In the genomic region with DNA sequence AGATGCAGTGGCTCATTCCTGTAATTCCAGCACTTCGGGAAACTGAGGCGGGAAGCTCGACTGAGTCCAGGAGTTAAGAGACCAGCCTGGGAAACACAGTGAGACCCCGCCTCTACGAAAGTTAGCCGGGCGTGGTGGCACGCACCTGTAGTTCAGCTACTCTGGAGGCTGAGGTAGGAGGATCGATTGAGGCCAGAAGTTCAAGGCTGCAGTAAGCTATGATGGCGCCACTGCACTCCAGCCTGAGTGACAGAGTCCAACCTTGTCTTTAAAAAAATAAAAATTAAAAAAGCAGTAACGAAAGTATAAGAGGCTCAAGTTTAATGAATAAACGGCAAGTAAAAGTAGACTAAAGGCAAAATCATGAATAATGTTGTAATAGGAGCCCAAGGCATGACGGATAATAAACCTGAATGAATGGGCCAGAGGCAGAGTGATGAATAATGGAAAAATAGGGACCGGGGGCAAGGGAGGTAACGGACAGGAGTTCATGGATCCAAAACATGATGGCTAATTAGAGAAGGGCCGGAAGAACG, we compare ENCODE assay signal across 1 cellular context.
TF ChIP-seq lines count a peak whose summit lies in the region.

No MANE protein-coding gene starts in this region.

TF ChIP-seq in HepG2, 621 proteins besides CTCF, POLR2A, EP300 and RAD21 (continued from another document and continues in another):
- TF ChIP-seq, protein P1, sequence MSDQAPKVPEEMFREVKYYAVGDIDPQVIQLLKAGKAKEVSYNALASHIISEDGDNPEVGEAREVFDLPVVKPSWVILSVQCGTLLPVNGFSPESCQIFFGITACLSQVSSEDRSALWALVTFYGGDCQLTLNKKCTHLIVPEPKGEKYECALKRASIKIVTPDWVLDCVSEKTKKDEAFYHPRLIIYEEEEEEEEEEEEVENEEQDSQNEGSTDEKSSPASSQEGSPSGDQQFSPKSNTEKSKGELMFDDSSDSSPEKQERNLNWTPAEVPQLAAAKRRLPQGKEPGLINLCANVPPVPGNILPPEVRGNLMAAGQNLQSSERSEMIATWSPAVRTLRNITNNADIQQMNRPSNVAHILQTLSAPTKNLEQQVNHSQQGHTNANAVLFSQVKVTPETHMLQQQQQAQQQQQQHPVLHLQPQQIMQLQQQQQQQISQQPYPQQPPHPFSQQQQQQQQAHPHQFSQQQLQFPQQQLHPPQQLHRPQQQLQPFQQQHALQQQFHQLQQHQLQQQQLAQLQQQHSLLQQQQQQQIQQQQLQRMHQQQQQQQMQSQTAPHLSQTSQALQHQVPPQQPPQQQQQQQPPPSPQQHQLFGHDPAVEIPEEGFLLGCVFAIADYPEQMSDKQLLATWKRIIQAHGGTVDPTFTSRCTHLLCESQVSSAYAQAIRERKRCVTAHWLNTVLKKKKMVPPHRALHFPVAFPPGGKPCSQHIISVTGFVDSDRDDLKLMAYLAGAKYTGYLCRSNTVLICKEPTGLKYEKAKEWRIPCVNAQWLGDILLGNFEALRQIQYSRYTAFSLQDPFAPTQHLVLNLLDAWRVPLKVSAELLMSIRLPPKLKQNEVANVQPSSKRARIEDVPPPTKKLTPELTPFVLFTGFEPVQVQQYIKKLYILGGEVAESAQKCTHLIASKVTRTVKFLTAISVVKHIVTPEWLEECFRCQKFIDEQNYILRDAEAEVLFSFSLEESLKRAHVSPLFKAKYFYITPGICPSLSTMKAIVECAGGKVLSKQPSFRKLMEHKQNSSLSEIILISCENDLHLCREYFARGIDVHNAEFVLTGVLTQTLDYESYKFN (CRISPR knock-in tag; conservative IDR thresholded peaks at IDR 0.05) = peak; percentile 51; the same call in 1 of the 2 replicates
- TF ChIP-seq ZSCAN30 (CRISPR knock-in tag; IDR thresholded peaks at IDR 0.05) (peak; percentile 64; the same call in 1 of the 2 replicates), DNMT1 (CRISPR knock-in tag; IDR thresholded peaks at IDR 0.05) (no peak), MEIS2 (CRISPR knock-in tag; IDR thresholded peaks at IDR 0.05) (no peak), JUND (CRISPR knock-in tag; IDR thresholded peaks at IDR 0.05) (0 out of 2 replicates have a peak, but pooled peaks have one; percentile 11), TAF15 (IDR thresholded peaks at IDR 0.05; ENCODE audit: low read depth, low read length, poor library complexity, severe bottlenecking) (no peak), ZNF724P (CRISPR knock-in tag; IDR thresholded peaks at IDR 0.05; ENCODE audit: borderline replicate concordance) (no peak), GTF3A (CRISPR knock-in tag; conservative IDR thresholded peaks at IDR 0.05) (no peak), NR2F1 (CRISPR knock-in tag; IDR thresholded peaks at IDR 0.05) (peak in 1 of 2 experiments; percentile 58; a peak in 1 of 4 replicates), MAFK (conservative IDR thresholded peaks at IDR 0.05 in 1 of 2, IDR thresholded peaks at IDR 0.05 in 1 of 2; ENCODE audit: low read length in 2 of 2) (no peak)
- TF ChIP-seq, protein P2, sequence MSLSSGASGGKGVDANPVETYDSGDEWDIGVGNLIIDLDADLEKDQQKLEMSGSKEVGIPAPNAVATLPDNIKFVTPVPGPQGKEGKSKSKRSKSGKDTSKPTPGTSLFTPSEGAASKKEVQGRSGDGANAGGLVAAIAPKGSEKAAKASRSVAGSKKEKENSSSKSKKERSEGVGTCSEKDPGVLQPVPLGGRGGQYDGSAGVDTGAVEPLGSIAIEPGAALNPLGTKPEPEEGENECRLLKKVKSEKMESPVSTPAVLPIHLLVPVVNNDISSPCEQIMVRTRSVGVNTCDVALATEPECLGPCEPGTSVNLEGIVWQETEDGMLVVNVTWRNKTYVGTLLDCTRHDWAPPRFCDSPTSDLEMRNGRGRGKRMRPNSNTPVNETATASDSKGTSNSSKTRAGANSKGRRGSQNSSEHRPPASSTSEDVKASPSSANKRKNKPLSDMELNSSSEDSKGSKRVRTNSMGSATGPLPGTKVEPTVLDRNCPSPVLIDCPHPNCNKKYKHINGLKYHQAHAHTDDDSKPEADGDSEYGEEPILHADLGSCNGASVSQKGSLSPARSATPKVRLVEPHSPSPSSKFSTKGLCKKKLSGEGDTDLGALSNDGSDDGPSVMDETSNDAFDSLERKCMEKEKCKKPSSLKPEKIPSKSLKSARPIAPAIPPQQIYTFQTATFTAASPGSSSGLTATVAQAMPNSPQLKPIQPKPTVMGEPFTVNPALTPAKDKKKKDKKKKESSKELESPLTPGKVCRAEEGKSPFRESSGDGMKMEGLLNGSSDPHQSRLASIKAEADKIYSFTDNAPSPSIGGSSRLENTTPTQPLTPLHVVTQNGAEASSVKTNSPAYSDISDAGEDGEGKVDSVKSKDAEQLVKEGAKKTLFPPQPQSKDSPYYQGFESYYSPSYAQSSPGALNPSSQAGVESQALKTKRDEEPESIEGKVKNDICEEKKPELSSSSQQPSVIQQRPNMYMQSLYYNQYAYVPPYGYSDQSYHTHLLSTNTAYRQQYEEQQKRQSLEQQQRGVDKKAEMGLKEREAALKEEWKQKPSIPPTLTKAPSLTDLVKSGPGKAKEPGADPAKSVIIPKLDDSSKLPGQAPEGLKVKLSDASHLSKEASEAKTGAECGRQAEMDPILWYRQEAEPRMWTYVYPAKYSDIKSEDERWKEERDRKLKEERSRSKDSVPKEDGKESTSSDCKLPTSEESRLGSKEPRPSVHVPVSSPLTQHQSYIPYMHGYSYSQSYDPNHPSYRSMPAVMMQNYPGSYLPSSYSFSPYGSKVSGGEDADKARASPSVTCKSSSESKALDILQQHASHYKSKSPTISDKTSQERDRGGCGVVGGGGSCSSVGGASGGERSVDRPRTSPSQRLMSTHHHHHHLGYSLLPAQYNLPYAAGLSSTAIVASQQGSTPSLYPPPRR (CRISPR knock-in tag; IDR thresholded peaks at IDR 0.05; ENCODE audit: borderline replicate concordance) = no peak
- TF ChIP-seq, protein P3, sequence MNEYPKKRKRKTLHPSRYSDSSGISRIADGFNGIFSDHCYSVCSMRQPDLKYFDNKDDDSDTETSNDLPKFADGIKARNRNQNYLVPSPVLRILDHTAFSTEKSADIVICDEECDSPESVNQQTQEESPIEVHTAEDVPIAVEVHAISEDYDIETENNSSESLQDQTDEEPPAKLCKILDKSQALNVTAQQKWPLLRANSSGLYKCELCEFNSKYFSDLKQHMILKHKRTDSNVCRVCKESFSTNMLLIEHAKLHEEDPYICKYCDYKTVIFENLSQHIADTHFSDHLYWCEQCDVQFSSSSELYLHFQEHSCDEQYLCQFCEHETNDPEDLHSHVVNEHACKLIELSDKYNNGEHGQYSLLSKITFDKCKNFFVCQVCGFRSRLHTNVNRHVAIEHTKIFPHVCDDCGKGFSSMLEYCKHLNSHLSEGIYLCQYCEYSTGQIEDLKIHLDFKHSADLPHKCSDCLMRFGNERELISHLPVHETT (CRISPR knock-in tag; conservative IDR thresholded peaks at IDR 0.05) = no peak
- TF ChIP-seq, protein P4, sequence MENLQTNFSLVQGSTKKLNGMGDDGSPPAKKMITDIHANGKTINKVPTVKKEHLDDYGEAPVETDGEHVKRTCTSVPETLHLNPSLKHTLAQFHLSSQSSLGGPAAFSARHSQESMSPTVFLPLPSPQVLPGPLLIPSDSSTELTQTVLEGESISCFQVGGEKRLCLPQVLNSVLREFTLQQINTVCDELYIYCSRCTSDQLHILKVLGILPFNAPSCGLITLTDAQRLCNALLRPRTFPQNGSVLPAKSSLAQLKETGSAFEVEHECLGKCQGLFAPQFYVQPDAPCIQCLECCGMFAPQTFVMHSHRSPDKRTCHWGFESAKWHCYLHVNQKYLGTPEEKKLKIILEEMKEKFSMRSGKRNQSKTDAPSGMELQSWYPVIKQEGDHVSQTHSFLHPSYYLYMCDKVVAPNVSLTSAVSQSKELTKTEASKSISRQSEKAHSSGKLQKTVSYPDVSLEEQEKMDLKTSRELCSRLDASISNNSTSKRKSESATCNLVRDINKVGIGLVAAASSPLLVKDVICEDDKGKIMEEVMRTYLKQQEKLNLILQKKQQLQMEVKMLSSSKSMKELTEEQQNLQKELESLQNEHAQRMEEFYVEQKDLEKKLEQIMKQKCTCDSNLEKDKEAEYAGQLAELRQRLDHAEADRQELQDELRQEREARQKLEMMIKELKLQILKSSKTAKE (CRISPR knock-in tag; IDR thresholded peaks at IDR 0.05; ENCODE audit: borderline replicate concordance) = no peak
- TF ChIP-seq, protein P5, sequence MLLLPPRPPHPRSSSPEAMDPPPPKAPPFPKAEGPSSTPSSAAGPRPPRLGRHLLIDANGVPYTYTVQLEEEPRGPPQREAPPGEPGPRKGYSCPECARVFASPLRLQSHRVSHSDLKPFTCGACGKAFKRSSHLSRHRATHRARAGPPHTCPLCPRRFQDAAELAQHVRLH (CRISPR knock-in tag; IDR thresholded peaks at IDR 0.05; ENCODE audit: borderline replicate concordance, low read depth) = no peak
- TF ChIP-seq, protein P6, sequence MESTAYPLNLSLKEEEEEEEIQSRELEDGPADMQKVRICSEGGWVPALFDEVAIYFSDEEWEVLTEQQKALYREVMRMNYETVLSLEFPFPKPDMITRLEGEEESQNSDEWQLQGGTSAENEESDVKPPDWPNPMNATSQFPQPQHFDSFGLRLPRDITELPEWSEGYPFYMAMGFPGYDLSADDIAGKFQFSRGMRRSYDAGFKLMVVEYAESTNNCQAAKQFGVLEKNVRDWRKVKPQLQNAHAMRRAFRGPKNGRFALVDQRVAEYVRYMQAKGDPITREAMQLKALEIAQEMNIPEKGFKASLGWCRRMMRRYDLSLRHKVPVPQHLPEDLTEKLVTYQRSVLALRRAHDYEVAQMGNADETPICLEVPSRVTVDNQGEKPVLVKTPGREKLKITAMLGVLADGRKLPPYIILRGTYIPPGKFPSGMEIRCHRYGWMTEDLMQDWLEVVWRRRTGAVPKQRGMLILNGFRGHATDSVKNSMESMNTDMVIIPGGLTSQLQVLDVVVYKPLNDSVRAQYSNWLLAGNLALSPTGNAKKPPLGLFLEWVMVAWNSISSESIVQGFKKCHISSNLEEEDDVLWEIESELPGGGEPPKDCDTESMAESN (CRISPR knock-in tag; conservative IDR thresholded peaks at IDR 0.05) = no peak
- TF ChIP-seq, protein P7, sequence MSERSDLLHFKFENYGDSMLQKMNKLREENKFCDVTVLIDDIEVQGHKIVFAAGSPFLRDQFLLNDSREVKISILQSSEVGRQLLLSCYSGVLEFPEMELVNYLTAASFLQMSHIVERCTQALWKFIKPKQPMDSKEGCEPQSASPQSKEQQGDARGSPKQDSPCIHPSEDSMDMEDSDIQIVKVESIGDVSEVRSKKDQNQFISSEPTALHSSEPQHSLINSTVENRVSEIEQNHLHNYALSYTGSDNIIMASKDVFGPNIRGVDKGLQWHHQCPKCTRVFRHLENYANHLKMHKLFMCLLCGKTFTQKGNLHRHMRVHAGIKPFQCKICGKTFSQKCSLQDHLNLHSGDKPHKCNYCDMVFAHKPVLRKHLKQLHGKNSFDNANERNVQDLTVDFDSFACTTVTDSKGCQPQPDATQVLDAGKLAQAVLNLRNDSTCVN (CRISPR knock-in tag; IDR thresholded peaks at IDR 0.05; ENCODE audit: borderline replicate concordance) = no peak
- TF ChIP-seq, protein P8, sequence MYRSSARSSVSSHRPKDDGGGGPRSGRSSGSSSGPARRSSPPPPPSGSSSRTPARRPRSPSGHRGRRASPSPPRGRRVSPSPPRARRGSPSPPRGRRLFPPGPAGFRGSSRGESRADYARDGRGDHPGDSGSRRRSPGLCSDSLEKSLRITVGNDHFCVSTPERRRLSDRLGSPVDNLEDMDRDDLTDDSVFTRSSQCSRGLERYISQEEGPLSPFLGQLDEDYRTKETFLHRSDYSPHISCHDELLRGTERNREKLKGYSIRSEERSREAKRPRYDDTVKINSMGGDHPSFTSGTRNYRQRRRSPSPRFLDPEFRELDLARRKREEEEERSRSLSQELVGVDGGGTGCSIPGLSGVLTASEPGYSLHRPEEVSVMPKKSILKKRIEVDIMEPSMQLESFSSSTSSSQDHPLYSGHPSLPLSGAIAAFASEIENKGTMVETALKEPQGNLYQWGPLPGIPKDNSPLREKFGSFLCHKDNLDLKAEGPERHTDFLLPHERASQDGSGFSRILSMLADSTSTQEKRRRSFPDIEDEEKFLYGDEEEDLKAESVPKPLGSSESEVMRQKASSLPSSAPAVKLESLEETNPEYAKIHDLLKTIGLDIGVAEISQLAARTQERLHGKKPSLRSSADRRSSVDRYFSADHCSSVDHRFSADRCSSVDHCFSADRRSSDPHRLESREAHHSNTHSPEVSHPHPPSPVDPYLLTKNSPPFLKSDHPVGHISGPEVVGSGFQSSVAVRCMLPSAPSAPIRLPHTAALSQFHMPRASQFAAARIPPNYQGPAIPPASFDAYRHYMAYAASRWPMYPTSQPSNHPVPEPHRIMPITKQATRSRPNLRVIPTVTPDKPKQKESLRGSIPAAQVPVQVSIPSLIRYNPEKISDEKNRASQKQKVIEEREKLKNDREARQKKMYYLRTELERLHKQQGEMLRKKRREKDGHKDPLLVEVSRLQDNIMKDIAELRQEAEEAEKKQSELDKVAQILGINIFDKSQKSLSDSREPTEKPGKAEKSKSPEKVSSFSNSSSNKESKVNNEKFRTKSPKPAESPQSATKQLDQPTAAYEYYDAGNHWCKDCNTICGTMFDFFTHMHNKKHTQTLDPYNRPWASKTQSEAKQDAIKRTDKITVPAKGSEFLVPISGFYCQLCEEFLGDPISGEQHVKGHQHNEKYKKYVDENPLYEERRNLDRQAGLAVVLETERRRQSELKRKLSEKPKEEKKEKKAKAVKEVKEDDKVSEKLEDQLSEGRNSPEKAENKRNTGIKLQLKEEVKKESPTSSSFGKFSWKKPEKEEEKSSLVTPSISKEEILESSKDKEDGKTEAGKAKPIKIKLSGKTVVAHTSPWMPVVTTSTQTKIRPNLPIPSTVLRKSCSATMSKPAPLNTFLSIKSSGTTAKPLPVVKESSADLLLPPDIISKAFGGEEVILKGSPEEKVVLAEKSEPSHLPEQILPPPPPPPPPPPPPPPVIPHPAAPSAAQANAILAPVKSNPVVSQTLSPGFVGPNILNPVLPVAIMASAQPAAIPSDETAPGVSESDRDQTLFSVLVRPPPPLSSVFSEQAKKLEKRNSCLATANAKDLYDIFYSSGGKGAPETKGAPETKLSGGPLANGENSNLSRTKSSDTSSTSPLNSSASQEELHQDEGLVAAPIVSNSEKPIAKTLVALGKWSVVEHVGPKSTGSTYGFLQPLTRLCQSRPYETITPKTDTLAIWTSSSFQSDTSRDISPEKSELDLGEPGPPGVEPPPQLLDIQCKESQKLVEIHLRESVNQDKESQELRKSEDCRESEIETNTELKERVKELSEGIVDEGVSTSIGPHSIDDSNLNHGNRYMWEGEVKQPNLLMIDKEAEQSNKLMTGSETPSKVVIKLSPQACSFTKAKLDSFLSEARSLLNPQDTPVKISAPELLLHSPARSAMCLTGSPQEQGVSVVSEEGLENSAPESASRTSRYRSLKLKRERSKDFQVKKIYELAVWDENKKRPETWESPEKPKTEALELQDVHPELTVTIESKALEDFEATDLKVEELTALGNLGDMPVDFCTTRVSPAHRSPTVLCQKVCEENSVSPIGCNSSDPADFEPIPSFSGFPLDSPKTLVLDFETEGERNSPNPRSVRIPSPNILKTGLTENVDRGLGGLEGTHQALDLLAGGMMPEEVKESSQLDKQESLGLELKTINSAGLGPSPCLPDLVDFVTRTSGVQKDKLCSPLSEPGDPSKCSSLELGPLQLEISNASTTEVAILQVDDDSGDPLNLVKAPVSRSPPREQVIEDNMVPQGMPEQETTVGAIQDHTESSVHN (CRISPR knock-in tag; IDR thresholded peaks at IDR 0.05) = no peak
- TF ChIP-seq, protein P9, sequence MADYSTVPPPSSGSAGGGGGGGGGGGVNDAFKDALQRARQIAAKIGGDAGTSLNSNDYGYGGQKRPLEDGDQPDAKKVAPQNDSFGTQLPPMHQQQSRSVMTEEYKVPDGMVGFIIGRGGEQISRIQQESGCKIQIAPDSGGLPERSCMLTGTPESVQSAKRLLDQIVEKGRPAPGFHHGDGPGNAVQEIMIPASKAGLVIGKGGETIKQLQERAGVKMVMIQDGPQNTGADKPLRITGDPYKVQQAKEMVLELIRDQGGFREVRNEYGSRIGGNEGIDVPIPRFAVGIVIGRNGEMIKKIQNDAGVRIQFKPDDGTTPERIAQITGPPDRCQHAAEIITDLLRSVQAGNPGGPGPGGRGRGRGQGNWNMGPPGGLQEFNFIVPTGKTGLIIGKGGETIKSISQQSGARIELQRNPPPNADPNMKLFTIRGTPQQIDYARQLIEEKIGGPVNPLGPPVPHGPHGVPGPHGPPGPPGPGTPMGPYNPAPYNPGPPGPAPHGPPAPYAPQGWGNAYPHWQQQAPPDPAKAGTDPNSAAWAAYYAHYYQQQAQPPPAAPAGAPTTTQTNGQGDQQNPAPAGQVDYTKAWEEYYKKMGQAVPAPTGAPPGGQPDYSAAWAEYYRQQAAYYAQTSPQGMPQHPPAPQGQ (CRISPR knock-in tag; IDR thresholded peaks at IDR 0.05; ENCODE audit: borderline replicate concordance) = no peak
